In the genomic region with DNA sequence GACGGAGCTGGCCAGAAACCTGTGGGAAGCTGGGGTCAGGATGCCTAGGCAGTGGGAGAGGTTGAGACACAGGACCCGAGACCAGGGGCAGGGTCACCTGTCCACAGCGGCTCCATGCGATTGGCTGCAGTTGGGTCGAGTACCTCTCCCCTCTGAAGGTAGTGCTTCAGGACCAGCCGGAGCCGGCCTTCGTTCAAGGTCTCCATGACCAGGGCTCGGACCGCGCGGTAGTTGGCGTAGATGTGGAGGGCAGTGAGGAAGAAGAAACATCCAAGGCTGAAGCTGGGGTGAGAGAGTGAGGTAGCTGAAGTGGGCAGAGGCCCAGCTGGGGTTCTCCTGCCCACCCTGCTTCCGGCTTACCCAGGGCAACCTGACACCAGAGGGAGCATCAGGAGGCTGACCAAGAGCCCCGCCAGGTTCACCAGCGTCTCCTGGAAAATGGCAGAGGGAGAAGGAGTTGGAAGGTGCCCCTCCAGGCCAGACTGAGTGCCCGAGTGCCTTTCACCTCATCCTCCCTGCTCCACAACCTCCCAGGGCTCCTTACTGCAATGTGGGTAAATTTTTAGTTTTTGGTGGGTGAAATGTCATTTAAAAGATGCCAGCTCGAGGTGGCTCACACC, we compare ENCODE assay signal across 24 cellular contexts. TPM values are rescaled to one million over a fixed set of nuclear protein-coding genes. Genes with fewer than 3 reads are reported as not detected.
DNase-seq lines count a peak whose midpoint lies in the region; ATAC-seq, FAIRE-seq and TF ChIP-seq lines count a peak whose summit lies in the region.
"Had no signal": no experiment of that assay in that cellular context is flagged by ENCODE, and none has a peak within 500 bp of the region (broad histone marks: within the 10 kb centered on the region; RNA-seq: fewer than 3 reads in every experiment).

No MANE protein-coding gene starts in this region.

- TF ChIP-seq CTCF in HepG2 (CRISPR knock-in tag; IDR thresholded peaks at IDR 0.05): no peak

- intact Hi-C loops in HepG2 (cut with micrococcal nuclease; ENCODE audit: unreplicated experiment) (no loop called here), aorta (cut with DNase I) (no loop called here)

- H3K9ac ChIP-seq in HepG2 (ENCODE audit: insufficient read depth, low read depth, low read length) (no peak overlapping the region), mesenchymal stem cell (ENCODE audit: low read length) (no peak overlapping the region)
- H3K9ac ChIP-seq: BLaER1 had no signal

- TF ChIP-seq EP300 in HepG2 (IDR thresholded peaks at IDR 0.05; ENCODE audit: low read depth in 2 of 2, low read length in 2 of 2) (no peak), HepG2 (CRISPR knock-in tag; IDR thresholded peaks at IDR 0.05; ENCODE audit: borderline replicate concordance) (no peak)

- no peak overlapping the region for H2BK5ac ChIP-seq in mesenchymal stem cell (ENCODE audit: low read depth, low read length, poor library complexity, severe bottlenecking)

- H3K4me3 ChIP-seq in HepG2 (replicated peaks in 1 of 3; ENCODE audit: insufficient read depth in 1 of 3, low read depth in 2 of 3, low read length in 3 of 3): no peak overlapping the region
- H3K4me3 ChIP-seq in aorta (ENCODE audit: low read length in 2 of 2): no peak overlapping the region
- H3K4me3 ChIP-seq in mesenchymal stem cell (ENCODE audit: insufficient read depth in 1 of 2, low read depth in 1 of 2, low read length in 2 of 2): no peak overlapping the region
- H3K4me3 ChIP-seq: BLaER1, GM23338 had no signal

- 95% methylated on average over 18 of the region's 18 CpGs for WGBS in HepG2 (ENCODE audit: low lambda C conversion rate)
- WGBS in aorta, 2 donors: 93 to 94% methylated on average over 18 of the region's 18 CpGs
- 96% methylated on average over 17 of the region's 18 CpGs for WGBS in mesenchymal stem cell

- H3K23ac ChIP-seq in mesenchymal stem cell (ENCODE audit: low read length in 2 of 2): no peak overlapping the region

- H3K79me2 ChIP-seq in HepG2 (ENCODE audit: insufficient read depth, low read length): no peaks in the 10 kb centered on the region

- H3K36me3 Mint-ChIP-seq in activated T-helper 17 cell treated with anti-CD3 and anti-CD28 coated beads, Interleukin-2, amount 50 U/mL, for 72 hours (ENCODE audit: low read depth): peaks cover 37% of the 10 kb centered on the region

- POLR2A ChIA-PET in HepG2 (lab: Yijun Ruan, JAX): interaction anchor here (2.4 kb wide), 1 partner anchor 14 kb away, joined by 11 read pairs; the partner anchor contains the start of gene RUSF1

- H3K9me3 ChIP-seq in HepG2 (ENCODE audit: low read length): no peaks in the 10 kb centered on the region
- no peaks in the 10 kb centered on the region for H3K9me3 ChIP-seq in aorta (ENCODE audit: control insufficient read depth, low read length)
- no peaks in the 10 kb centered on the region for H3K9me3 ChIP-seq in mesenchymal stem cell (ENCODE audit: control insufficient read depth, low read length)
- H3K9me3 ChIP-seq: BLaER1 had no signal

- in situ Hi-C loops in HepG2 (cut with HindIII; ENCODE audit: extremely low pct_ligation_motif_present, low pct_unique_long_range_greater_than_20kb): no loop called here

- no peak for DNase-seq in HepG2 (ENCODE audit: low spot score)
- DNase-seq in aorta: peak; percentile 37 to 67
- DNase-seq in activated CD4-positive, alpha-beta T cell treated with anti-CD3 and anti-CD28 coated beads, Interleukin-2, amount 50 U/mL, for 1 hour: no peak
- DNase-seq in mesenchymal stem cell: no peak
- DNase-seq: 8988T; CD4-positive, alpha-beta memory T cell; DMS153; DMS79; GDM1; H7; HFFc6 had no signal

- no peak overlapping the region for H3K18ac ChIP-seq in mesenchymal stem cell (ENCODE audit: low read depth in 1 of 2, low read length in 2 of 2)

- no peaks in the 10 kb centered on the region for H3K4me1 ChIP-seq in HepG2 (ENCODE audit: insufficient read depth, low read length)
- H3K4me1 ChIP-seq in aorta (ENCODE audit: control insufficient read depth in 1 of 2, insufficient read depth in 2 of 2, low read length in 2 of 2): no peaks in the 10 kb centered on the region
- peaks cover 3% of the 10 kb centered on the region for H3K4me1 ChIP-seq in mesenchymal stem cell (ENCODE audit: control insufficient read depth, insufficient read depth, low read depth, low read length)

- H4K8ac ChIP-seq in mesenchymal stem cell (ENCODE audit: low read length): no peak overlapping the region

- BruUV-seq in HepG2 (replicated peaks; lab: Mats Ljungman, UMichigan): no TSS peak

- H2AK5ac ChIP-seq in mesenchymal stem cell (ENCODE audit: low read length, severe bottlenecking): no peak overlapping the region

- H3K4me3 Mint-ChIP-seq in activated T-helper 17 cell treated with anti-CD3 and anti-CD28 coated beads, Interleukin-2, amount 50 U/mL, for 72 hours: no peak overlapping the region
- H3K4me3 Mint-ChIP-seq: CD14-positive monocyte; CD4-positive, alpha-beta memory T cell; GM23338; HFFc6; IgD-negative memory B cell had no signal

- no peak overlapping the region for H4K91ac ChIP-seq in mesenchymal stem cell (ENCODE audit: low read length)

- peaks cover 4% of the 10 kb centered on the region for H3K79me1 ChIP-seq in mesenchymal stem cell (replicated peaks; ENCODE audit: low read length, poor library complexity, severe bottlenecking)

- peaks cover 5% of the 10 kb centered on the region for H3K4me1 Mint-ChIP-seq in activated T-helper 17 cell treated with anti-CD3 and anti-CD28 coated beads, Interleukin-2, amount 50 U/mL, for 72 hours

- no peaks in the 10 kb centered on the region for H3K9me3 Mint-ChIP-seq in activated T-helper 17 cell treated with anti-CD3 and anti-CD28 coated beads, Interleukin-2, amount 50 U/mL, for 72 hours
- H3K9me3 Mint-ChIP-seq: CD4-positive, alpha-beta memory T cell; GM23338; HFFc6; IgD-negative memory B cell had no signal

- peak overlapping the region; percentile 23 for H3K27ac Mint-ChIP-seq in activated T-helper 17 cell treated with anti-CD3 and anti-CD28 coated beads, Interleukin-2, amount 50 U/mL, for 72 hours
- H3K27ac Mint-ChIP-seq: GM23338, HFFc6 had no signal

- CTCF ChIA-PET in HepG2 (lab: Yijun Ruan, JAX; ENCODE audit: low intra/inter-chr PET ratio, low total read pairs): no interaction called here

- no peak for TF ChIP-seq RAD21 in HepG2 (CRISPR knock-in tag; IDR thresholded peaks at IDR 0.05)

- H4K20me1 ChIP-seq in HepG2 (ENCODE audit: insufficient read depth, low read length): no peaks in the 10 kb centered on the region

- H2BK120ac ChIP-seq in mesenchymal stem cell (ENCODE audit: low read depth, low read length): no peak overlapping the region

- H2AFZ ChIP-seq in HepG2 (ENCODE audit: low read length) (no peak overlapping the region), mesenchymal stem cell (ENCODE audit: low read depth, low read length) (no peak overlapping the region)
- H2AFZ ChIP-seq: GM23338 had no signal

- H3K4me2 ChIP-seq in HepG2 (ENCODE audit: low read depth, low read length) (no peak overlapping the region), mesenchymal stem cell (ENCODE audit: low read length, poor library complexity, severe bottlenecking) (no peak overlapping the region)
- H3K4me2 ChIP-seq: BLaER1, GM23338 had no signal

- FAIRE-seq in HepG2 (lab: Jason Lieb, UNC): no peak
- FAIRE-seq: GM12892, GM18507 had no signal

- no peak overlapping the region for H2BK15ac ChIP-seq in mesenchymal stem cell (ENCODE audit: low read depth, poor library complexity, severe bottlenecking)

- H3K4ac ChIP-seq in mesenchymal stem cell (ENCODE audit: low read depth in 1 of 2, low read length in 2 of 2): no peak overlapping the region

- no peak overlapping the region for H2BK12ac ChIP-seq in mesenchymal stem cell (ENCODE audit: low read length in 2 of 2)

- H3K36me3 ChIP-seq in HepG2 (replicated peaks in 1 of 2; ENCODE audit: control insufficient read depth in 1 of 2, insufficient read depth in 2 of 2, low read length in 2 of 2) (peaks cover 35 to 80% of the 10 kb centered on the region in 2 experiments), aorta (ENCODE audit: control insufficient read depth in 1 of 2, insufficient read depth in 2 of 2, low read length in 1 of 2) (peaks cover 0 to 5% of the 10 kb centered on the region in 2 donors), mesenchymal stem cell (ENCODE audit: control insufficient read depth in 1 of 2, insufficient read depth in 2 of 2, low read depth in 1 of 2, low read length in 2 of 2) (peaks cover 62 to 81% of the 10 kb centered on the region in 2 experiments)

- no peak for TF ChIP-seq POLR2A in HepG2 (IDR thresholded peaks at IDR 0.05; ENCODE audit: insufficient read depth in 1 of 2, low read depth in 2 of 2, low read length in 2 of 2)

- H3K27ac ChIP-seq in HepG2 (ENCODE audit: extremely low read length, insufficient read depth, low read length) (no peak overlapping the region), aorta (ENCODE audit: low read depth in 1 of 2, low read length in 2 of 2) (no peak overlapping the region), mesenchymal stem cell (ENCODE audit: low read length, poor library complexity, severe bottlenecking) (no peak overlapping the region)
- H3K27ac ChIP-seq: BLaER1, HL-60 had no signal

- H3K27me3 ChIP-seq in HepG2 (ENCODE audit: control insufficient read depth in 1 of 2, insufficient read depth in 2 of 2, low read length in 2 of 2) (no peaks in the 10 kb centered on the region), aorta (ENCODE audit: control insufficient read depth in 1 of 2, insufficient read depth in 2 of 2, low read length in 1 of 2) (no peaks in the 10 kb centered on the region), mesenchymal stem cell (ENCODE audit: control insufficient read depth in 1 of 2, insufficient read depth in 1 of 2, low read length in 2 of 2) (peaks cover 0 to 5% of the 10 kb centered on the region in 2 experiments)
- H3K27me3 ChIP-seq: BLaER1 had no signal

- no peak overlapping the region for H3K14ac ChIP-seq in mesenchymal stem cell (ENCODE audit: low read length in 2 of 2)

- no peaks in the 10 kb centered on the region for H3K27me3 Mint-ChIP-seq in activated T-helper 17 cell treated with anti-CD3 and anti-CD28 coated beads, Interleukin-2, amount 50 U/mL, for 72 hours
- H3K27me3 Mint-ChIP-seq: CD4-positive, alpha-beta memory T cell; IgD-negative memory B cell had no signal

- ATAC-seq in activated T-helper 17 cell treated with anti-CD3 and anti-CD28 coated beads, Interleukin-2, amount 50 U/mL, for 72 hours (replicated peaks): no peak
- ATAC-seq in HepG2 (no peak), aorta (ENCODE audit: low FRiP score) (no peak)
- ATAC-seq: GM23338, HCT116 had no signal

RNA-seq across cellular contexts. Expression of gene SLC5A2, which starts 10.7 kb away (rescaled TPM):
- 1 to 10 TPM in 1 of 2 donors, under 1 TPM in 1; 0.50 to 1.2 TPM for total RNA-seq in activated T-helper 17 cell treated with anti-CD3 and anti-CD28 coated beads, Interleukin-2, amount 50 U/mL, for 72 hours
- total RNA-seq in HepG2 (2016; rRNA removed; fragmentation: Illumina TruSeq; extraction: Trizol) (0.44 and 0.97 TPM in 2 replicates), aorta (under 1 TPM; 0.24 to 0.65 TPM)
- 0.30 and 0.44 TPM in 2 replicates for total RNA-seq in HepG2 (2016; cell fraction: cytosol; rRNA removed; fragmentation: Illumina TruSeq; extraction: Trizol; ENCODE audit: low read depth)
- total RNA-seq in HepG2 (2016; cell fraction: insoluble cytoplasmic fraction; rRNA removed; fragmentation: Illumina TruSeq; extraction: Trizol): 0.97 TPM in 1 of 2 replicates, not detected in the other
- total RNA-seq in HepG2 (2016; cell fraction: membrane; rRNA removed; fragmentation: Illumina TruSeq; extraction: Trizol): 0.53 and 0.72 TPM in 2 replicates
- total RNA-seq in HepG2 (2016; cell fraction: nucleus; rRNA removed; fragmentation: Illumina TruSeq; extraction: Trizol): 0.81 and 2.1 TPM in 2 replicates
- polyA plus RNA-seq in HepG2 (2011; rRNA removed) (0.24 and 0.64 TPM in 2 replicates), aorta (1 to 10 TPM in 1 of 2 donors, not detected in 1; 2.3 TPM)
- 0.10 and 0.27 TPM in 2 replicates for polyA plus RNA-seq in HepG2 (2011; cell fraction: cytosol; rRNA removed)
- polyA plus RNA-seq in HepG2 (2011; cell fraction: nucleus; rRNA removed): 3.9 and 6.8 TPM in 2 replicates
- 2.0 and 11.8 TPM in 2 replicates for polyA plus RNA-seq in HepG2 (2012)
- polyA plus RNA-seq in HepG2 (2016; cell fraction: cytosol; fragmentation: Illumina TruSeq; extraction: Trizol; ENCODE audit: low read depth): 0.08 and 0.14 TPM in 2 replicates
- polyA plus RNA-seq in HepG2 (2016; cell fraction: insoluble cytoplasmic fraction; fragmentation: Illumina TruSeq; extraction: Trizol; ENCODE audit: low read depth): 0.51 TPM in 1 of 2 replicates, not detected in the other
- polyA plus RNA-seq in HepG2 (2016; cell fraction: membrane; fragmentation: Illumina TruSeq; extraction: Trizol; ENCODE audit: low read depth): 0.20 and 0.42 TPM in 2 replicates
- 3.2 TPM in 2 replicates for polyA plus RNA-seq in HepG2 (2016; cell fraction: nucleus; fragmentation: Illumina TruSeq; extraction: Trizol; ENCODE audit: insufficient read depth, low read depth)
- 0.09 and 1.2 TPM in 2 replicates for polyA minus RNA-seq in HepG2 (2011; rRNA and poly(A)+ RNA removed; ENCODE audit: low replicate concordance)
- not detected in 2 replicates for polyA minus RNA-seq in HepG2 (2011; cell fraction: cytosol; rRNA and poly(A)+ RNA removed)
- 0.77 and 0.87 TPM in 2 replicates for polyA minus RNA-seq in HepG2 (2011; cell fraction: nucleus; rRNA and poly(A)+ RNA removed)
- polyA plus RNA-seq in mesenchymal stem cell (2013, experiment 1 of 2): not detected
- polyA plus RNA-seq in mesenchymal stem cell (2013, experiment 2 of 2): not detected
- total RNA-seq: A673, Daoy, HT1080 had no signal
- polyA plus RNA-seq: AG04450, CD14-positive monocyte had no signal

RNA-seq across cellular contexts. Expression of gene RUSF1, which starts 14.6 kb away (rescaled TPM):
- 10 to 100 TPM; 32.3 to 52.4 TPM for total RNA-seq in activated T-helper 17 cell treated with anti-CD3 and anti-CD28 coated beads, Interleukin-2, amount 50 U/mL, for 72 hours
- total RNA-seq in HepG2 (2016; rRNA removed; fragmentation: Illumina TruSeq; extraction: Trizol) (18.3 and 40.8 TPM in 2 replicates), aorta (10 to 100 TPM; 50.6 to 62.4 TPM)
- total RNA-seq in HepG2 (2016; cell fraction: cytosol; rRNA removed; fragmentation: Illumina TruSeq; extraction: Trizol; ENCODE audit: low read depth): 8.5 and 8.7 TPM in 2 replicates
- total RNA-seq in HepG2 (2016; cell fraction: insoluble cytoplasmic fraction; rRNA removed; fragmentation: Illumina TruSeq; extraction: Trizol): 16.7 and 41.4 TPM in 2 replicates
- total RNA-seq in HepG2 (2016; cell fraction: membrane; rRNA removed; fragmentation: Illumina TruSeq; extraction: Trizol): 10.5 and 11.4 TPM in 2 replicates
- total RNA-seq in HepG2 (2016; cell fraction: nucleus; rRNA removed; fragmentation: Illumina TruSeq; extraction: Trizol): 48.9 and 60.3 TPM in 2 replicates
- polyA plus RNA-seq in HepG2 (2011; rRNA removed) (50.2 and 69.9 TPM in 2 replicates), aorta (10 to 100 TPM; 15.3 to 71.7 TPM)
- polyA plus RNA-seq in HepG2 (2011; cell fraction: cytosol; rRNA removed): 28.1 and 38.9 TPM in 2 replicates
- 352 and 416 TPM in 2 replicates for polyA plus RNA-seq in HepG2 (2011; cell fraction: nucleus; rRNA removed)
- polyA plus RNA-seq in HepG2 (2012): 53.4 and 53.6 TPM in 2 replicates
- polyA plus RNA-seq in HepG2 (2016; cell fraction: cytosol; fragmentation: Illumina TruSeq; extraction: Trizol; ENCODE audit: low read depth): 5.4 TPM in 2 replicates
- 15.6 and 18.6 TPM in 2 replicates for polyA plus RNA-seq in HepG2 (2016; cell fraction: insoluble cytoplasmic fraction; fragmentation: Illumina TruSeq; extraction: Trizol; ENCODE audit: low read depth)
- 8.3 and 8.9 TPM in 2 replicates for polyA plus RNA-seq in HepG2 (2016; cell fraction: membrane; fragmentation: Illumina TruSeq; extraction: Trizol; ENCODE audit: low read depth)
- 132 and 141 TPM in 2 replicates for polyA plus RNA-seq in HepG2 (2016; cell fraction: nucleus; fragmentation: Illumina TruSeq; extraction: Trizol; ENCODE audit: insufficient read depth, low read depth)
- 53.9 and 91.0 TPM in 2 replicates for polyA minus RNA-seq in HepG2 (2011; rRNA and poly(A)+ RNA removed; ENCODE audit: low replicate concordance)
- polyA minus RNA-seq in HepG2 (2011; cell fraction: cytosol; rRNA and poly(A)+ RNA removed): 21.0 and 32.2 TPM in 2 replicates
- polyA minus RNA-seq in HepG2 (2011; cell fraction: nucleus; rRNA and poly(A)+ RNA removed): 61.2 and 62.3 TPM in 2 replicates
- 41.3 TPM for polyA plus RNA-seq in mesenchymal stem cell (2013, experiment 1 of 2)
- 40.4 TPM for polyA plus RNA-seq in mesenchymal stem cell (2013, experiment 2 of 2)

RNA-seq across cellular contexts. Expression of gene TGFB1I1, which starts 21.7 kb away (rescaled TPM):
- total RNA-seq in activated T-helper 17 cell treated with anti-CD3 and anti-CD28 coated beads, Interleukin-2, amount 50 U/mL, for 72 hours: 1 to 10 TPM; 2.7 to 5.6 TPM
- total RNA-seq in HepG2 (2016; rRNA removed; fragmentation: Illumina TruSeq; extraction: Trizol) (0.52 and 0.80 TPM in 2 replicates), aorta (100 to 1,000 TPM; 166 to 240 TPM)
- 0.53 and 0.61 TPM in 2 replicates for total RNA-seq in HepG2 (2016; cell fraction: cytosol; rRNA removed; fragmentation: Illumina TruSeq; extraction: Trizol; ENCODE audit: low read depth)
- total RNA-seq in HepG2 (2016; cell fraction: insoluble cytoplasmic fraction; rRNA removed; fragmentation: Illumina TruSeq; extraction: Trizol): 0.31 and 0.87 TPM in 2 replicates
- 0.72 and 0.80 TPM in 2 replicates for total RNA-seq in HepG2 (2016; cell fraction: membrane; rRNA removed; fragmentation: Illumina TruSeq; extraction: Trizol)
- total RNA-seq in HepG2 (2016; cell fraction: nucleus; rRNA removed; fragmentation: Illumina TruSeq; extraction: Trizol): 0.84 and 0.97 TPM in 2 replicates
- polyA plus RNA-seq in HepG2 (2011; rRNA removed) (2.9 TPM in 2 replicates), aorta (100 to 1,000 TPM; 124 to 232 TPM)
- 2.2 and 2.6 TPM in 2 replicates for polyA plus RNA-seq in HepG2 (2011; cell fraction: cytosol; rRNA removed)
- 6.8 and 7.8 TPM in 2 replicates for polyA plus RNA-seq in HepG2 (2011; cell fraction: nucleus; rRNA removed)
- 0.55 and 1.2 TPM in 2 replicates for polyA plus RNA-seq in HepG2 (2012)
- polyA plus RNA-seq in HepG2 (2016; cell fraction: cytosol; fragmentation: Illumina TruSeq; extraction: Trizol; ENCODE audit: low read depth): 1.5 and 2.0 TPM in 2 replicates
- polyA plus RNA-seq in HepG2 (2016; cell fraction: insoluble cytoplasmic fraction; fragmentation: Illumina TruSeq; extraction: Trizol; ENCODE audit: low read depth): 1.0 and 1.6 TPM in 2 replicates
- polyA plus RNA-seq in HepG2 (2016; cell fraction: membrane; fragmentation: Illumina TruSeq; extraction: Trizol; ENCODE audit: low read depth): 1.6 and 2.4 TPM in 2 replicates
- polyA plus RNA-seq in HepG2 (2016; cell fraction: nucleus; fragmentation: Illumina TruSeq; extraction: Trizol; ENCODE audit: insufficient read depth, low read depth): 1.2 and 2.2 TPM in 2 replicates
- polyA minus RNA-seq in HepG2 (2011; rRNA and poly(A)+ RNA removed; ENCODE audit: low replicate concordance): 1.8 and 12.1 TPM in 2 replicates
- polyA minus RNA-seq in HepG2 (2011; cell fraction: cytosol; rRNA and poly(A)+ RNA removed): 1.4 and 3.0 TPM in 2 replicates
- polyA minus RNA-seq in HepG2 (2011; cell fraction: nucleus; rRNA and poly(A)+ RNA removed): 1.2 and 3.4 TPM in 2 replicates
- 125 TPM for polyA plus RNA-seq in mesenchymal stem cell (2013, experiment 1 of 2)
- 118 TPM for polyA plus RNA-seq in mesenchymal stem cell (2013, experiment 2 of 2)

RNA-seq across cellular contexts. Expression of gene AHSP, which starts 34.1 kb away (rescaled TPM):
- total RNA-seq in activated T-helper 17 cell treated with anti-CD3 and anti-CD28 coated beads, Interleukin-2, amount 50 U/mL, for 72 hours: not detected
- total RNA-seq in HepG2 (2016; rRNA removed; fragmentation: Illumina TruSeq; extraction: Trizol): not detected in 2 replicates
- total RNA-seq in HepG2 (2016; cell fraction: cytosol; rRNA removed; fragmentation: Illumina TruSeq; extraction: Trizol; ENCODE audit: low read depth): not detected in 2 replicates
- not detected in 2 replicates for total RNA-seq in HepG2 (2016; cell fraction: insoluble cytoplasmic fraction; rRNA removed; fragmentation: Illumina TruSeq; extraction: Trizol)
- not detected in 2 replicates for total RNA-seq in HepG2 (2016; cell fraction: membrane; rRNA removed; fragmentation: Illumina TruSeq; extraction: Trizol)
- not detected in 2 replicates for total RNA-seq in HepG2 (2016; cell fraction: nucleus; rRNA removed; fragmentation: Illumina TruSeq; extraction: Trizol)
- polyA plus RNA-seq in HepG2 (2011; rRNA removed): not detected in 2 replicates
- not detected in 2 replicates for polyA plus RNA-seq in HepG2 (2011; cell fraction: cytosol; rRNA removed)
- not detected in 2 replicates for polyA plus RNA-seq in HepG2 (2011; cell fraction: nucleus; rRNA removed)
- not detected in 2 replicates for polyA plus RNA-seq in HepG2 (2012)
- polyA plus RNA-seq in HepG2 (2016; cell fraction: cytosol; fragmentation: Illumina TruSeq; extraction: Trizol; ENCODE audit: low read depth): not detected in 2 replicates
- polyA plus RNA-seq in HepG2 (2016; cell fraction: insoluble cytoplasmic fraction; fragmentation: Illumina TruSeq; extraction: Trizol; ENCODE audit: low read depth): not detected in 2 replicates
- polyA plus RNA-seq in HepG2 (2016; cell fraction: membrane; fragmentation: Illumina TruSeq; extraction: Trizol; ENCODE audit: low read depth): not detected in 2 replicates
- not detected in 2 replicates for polyA plus RNA-seq in HepG2 (2016; cell fraction: nucleus; fragmentation: Illumina TruSeq; extraction: Trizol; ENCODE audit: insufficient read depth, low read depth)
- polyA minus RNA-seq in HepG2 (2011; rRNA and poly(A)+ RNA removed; ENCODE audit: low replicate concordance): not detected in 2 replicates
- not detected in 2 replicates for polyA minus RNA-seq in HepG2 (2011; cell fraction: cytosol; rRNA and poly(A)+ RNA removed)
- not detected in 2 replicates for polyA minus RNA-seq in HepG2 (2011; cell fraction: nucleus; rRNA and poly(A)+ RNA removed)
- total RNA-seq in aorta: 1 to 10 TPM in 1 of 2 donors, not detected in 1; 4.7 TPM
- polyA plus RNA-seq in aorta: not detected
- polyA plus RNA-seq in mesenchymal stem cell (2013, experiment 1 of 2): not detected
- polyA plus RNA-seq in mesenchymal stem cell (2013, experiment 2 of 2): not detected
- total RNA-seq: A673; CD4-positive, alpha-beta memory T cell; Daoy; GM23338; HFFc6; HT1080 had no signal
- polyA plus RNA-seq: AG04450; CD4-positive, alpha-beta memory T cell; IgD-negative memory B cell had no signal

RNA-seq across cellular contexts. Expression of gene ARMC5, which starts 34.3 kb away (rescaled TPM):
- total RNA-seq in activated T-helper 17 cell treated with anti-CD3 and anti-CD28 coated beads, Interleukin-2, amount 50 U/mL, for 72 hours: 10 to 100 TPM; 11.9 to 17.9 TPM
- total RNA-seq in HepG2 (2016; rRNA removed; fragmentation: Illumina TruSeq; extraction: Trizol) (13.0 and 22.3 TPM in 2 replicates), aorta (1 to 10 TPM; 7.9 to 9.7 TPM)
- 2.5 and 3.1 TPM in 2 replicates for total RNA-seq in HepG2 (2016; cell fraction: cytosol; rRNA removed; fragmentation: Illumina TruSeq; extraction: Trizol; ENCODE audit: low read depth)
- 10.7 and 21.4 TPM in 2 replicates for total RNA-seq in HepG2 (2016; cell fraction: insoluble cytoplasmic fraction; rRNA removed; fragmentation: Illumina TruSeq; extraction: Trizol)
- total RNA-seq in HepG2 (2016; cell fraction: membrane; rRNA removed; fragmentation: Illumina TruSeq; extraction: Trizol): 5.2 and 6.5 TPM in 2 replicates
- 20.2 and 21.0 TPM in 2 replicates for total RNA-seq in HepG2 (2016; cell fraction: nucleus; rRNA removed; fragmentation: Illumina TruSeq; extraction: Trizol)
- polyA plus RNA-seq in HepG2 (2011; rRNA removed) (10.8 and 11.9 TPM in 2 replicates), aorta (10 to 100 TPM in 1 of 2 donors, 1 to 10 TPM in 1; 2.1 to 14.1 TPM)
- polyA plus RNA-seq in HepG2 (2011; cell fraction: cytosol; rRNA removed): 6.1 and 8.8 TPM in 2 replicates
- polyA plus RNA-seq in HepG2 (2011; cell fraction: nucleus; rRNA removed): 83.4 and 108 TPM in 2 replicates
- 6.3 and 9.1 TPM in 2 replicates for polyA plus RNA-seq in HepG2 (2012)
- polyA plus RNA-seq in HepG2 (2016; cell fraction: cytosol; fragmentation: Illumina TruSeq; extraction: Trizol; ENCODE audit: low read depth): 1.9 and 2.5 TPM in 2 replicates
- 13.4 and 15.6 TPM in 2 replicates for polyA plus RNA-seq in HepG2 (2016; cell fraction: insoluble cytoplasmic fraction; fragmentation: Illumina TruSeq; extraction: Trizol; ENCODE audit: low read depth)
- polyA plus RNA-seq in HepG2 (2016; cell fraction: membrane; fragmentation: Illumina TruSeq; extraction: Trizol; ENCODE audit: low read depth): 3.6 and 4.2 TPM in 2 replicates
- polyA plus RNA-seq in HepG2 (2016; cell fraction: nucleus; fragmentation: Illumina TruSeq; extraction: Trizol; ENCODE audit: insufficient read depth, low read depth): 51.3 and 57.5 TPM in 2 replicates
- 7.1 and 29.7 TPM in 2 replicates for polyA minus RNA-seq in HepG2 (2011; rRNA and poly(A)+ RNA removed; ENCODE audit: low replicate concordance)
- polyA minus RNA-seq in HepG2 (2011; cell fraction: cytosol; rRNA and poly(A)+ RNA removed): 6.3 and 6.8 TPM in 2 replicates
- 19.5 and 24.3 TPM in 2 replicates for polyA minus RNA-seq in HepG2 (2011; cell fraction: nucleus; rRNA and poly(A)+ RNA removed)
- polyA plus RNA-seq in mesenchymal stem cell (2013, experiment 1 of 2): 5.3 TPM
- polyA plus RNA-seq in mesenchymal stem cell (2013, experiment 2 of 2): 5.0 TPM

Comparison
In these comparisons a context has a peak if more than half of its experiments do, and no peak if none do; other contexts are left out.
1. DNase-seq: peak in aorta (2 of 2); none in HepG2 (single experiment), activated CD4-positive, alpha-beta T cell treated with anti-CD3 and anti-CD28 coated beads, Interleukin-2, amount 50 U/mL, for 1 hour (single experiment) and mesenchymal stem cell (single experiment).
2. RNA of gene TGFB1I1, which starts 21.7 kb away (total RNA-seq): 166 to 240 TPM in aorta; 2.7 to 5.6 TPM in activated T-helper 17 cell treated with anti-CD3 and anti-CD28 coated beads, Interleukin-2, amount 50 U/mL, for 72 hours and 0.31 to 0.97 TPM in HepG2; every median in the first group is over 10 times any median in the second.